9 cellular contexts compared by ENCODE assay signal in genomic region chr2:12032421-12032820, GRCh38.
A peak's percentile ranks its signal among the peaks of the same experiment; 100 is the strongest.
DNase-seq lines count a peak whose midpoint lies in the region; ATAC-seq, FAIRE-seq and TF ChIP-seq lines count a peak whose summit lies in the region.
"Had no signal": no experiment of that assay in that cellular context is flagged by ENCODE, and none has a peak within 500 bp of the region (broad histone marks: within the 10 kb centered on the region; RNA-seq: fewer than 3 reads in every experiment).

No MANE protein-coding gene starts in this region.

- intact Hi-C loops in CD4-positive, alpha-beta T cell (cut with DNase I, micrococcal nuclease) = no loop called here

- no peak for TF ChIP-seq CTCF in CD4-positive, alpha-beta T cell (IDR thresholded peaks at IDR 0.05)

- POLR2A ChIA-PET in CD4-positive, alpha-beta T cell (lab: Charles Lee) = interaction anchor here (0.6 to 4.8 kb wide), 2 partner anchors 12 to 821 kb away, joined by 3 to 39 read pairs; no protein-coding TSS in a partner anchor

- no peaks in the 10 kb centered on the region for H3K27me3 ChIP-seq in CD4-positive, alpha-beta T cell (ENCODE audit: control insufficient read depth, insufficient read depth, low read length)
- H3K27me3 ChIP-seq in MG63 = no peaks in the 10 kb centered on the region

- CTCF ChIA-PET in CD4-positive, alpha-beta T cell (lab: Charles Lee) = interaction anchor here (0.5 kb wide), 1 partner anchor 10 kb away, joined by 4 read pairs; no protein-coding TSS in a partner anchor

- no peak overlapping the region for H3K27ac ChIP-seq in CD4-positive, alpha-beta T cell (ENCODE audit: low read depth, low read length)

- no peak overlapping the region for H3K4me3 Mint-ChIP-seq in CD4-positive, alpha-beta T cell

- H3K36me3 Mint-ChIP-seq in CD4-positive, alpha-beta T cell (ENCODE audit: low read depth) = no peaks in the 10 kb centered on the region

- H3K36me3 ChIP-seq in MG63 = no peaks in the 10 kb centered on the region

- no peaks in the 10 kb centered on the region for H3K27me3 Mint-ChIP-seq in CD4-positive, alpha-beta T cell

- H3K4me3 ChIP-seq in MG63 = no peak overlapping the region

- H3K27ac Mint-ChIP-seq in CD4-positive, alpha-beta T cell = no peak overlapping the region

- H3K4me1 Mint-ChIP-seq in CD4-positive, alpha-beta T cell (ENCODE audit: low read depth) = peaks cover 34% of the 10 kb centered on the region

- peak; percentile 76 for ATAC-seq in GM21576 (IDR thresholded peaks at IDR 0.05; ENCODE audit: unreplicated experiment)
- ATAC-seq in HG03439 (IDR thresholded peaks at IDR 0.05; ENCODE audit: unreplicated experiment) = peak; percentile 69
- ATAC-seq in CD4-positive, alpha-beta T cell (ENCODE audit: poor library complexity) = no peak

- no peaks in the 10 kb centered on the region for H3K9me3 ChIP-seq in CD4-positive, alpha-beta T cell (ENCODE audit: control insufficient read depth, low read length)
- no peaks in the 10 kb centered on the region for H3K9me3 ChIP-seq in MG63

- DNase-seq in GM18507 (ENCODE audit: extremely low spot score, insufficient read length, low read depth) = no peak
- peak; percentile 29 for DNase-seq in fibroblast of peridontal ligament (ENCODE audit: extremely low read depth)
- no peak for DNase-seq in RPMI8226
- DNase-seq in CD4-positive, alpha-beta T cell = no peak
- DNase-seq in MG63 = no peak
- no peak for DNase-seq in NCI-H2171 treated with DMSO at 0.1 percent for 48 hours (lab: John Stamatoyannopoulos, UW)

- no peaks in the 10 kb centered on the region for H3K9me3 Mint-ChIP-seq in CD4-positive, alpha-beta T cell

- FAIRE-seq in GM18507 (lab: Jason Lieb, UNC) = peak; percentile 69
- FAIRE-seq: endothelial cell of umbilical vein had no signal
